In genomic region chr5:66145737-66146136, GRCh38 we compare ENCODE assay signal across 8 cellular contexts. TPM values are rescaled to one million over a fixed set of nuclear protein-coding genes. Genes with fewer than 3 reads are reported as not detected.
DNase-seq lines count a peak whose midpoint lies in the region; TF ChIP-seq lines count a peak whose summit lies in the region.

No MANE protein-coding gene starts in this region.

- H3K9me3 Mint-ChIP-seq in activated CD4-positive, alpha-beta T cell treated with anti-CD3 and anti-CD28 coated beads, Interleukin-2, amount 10 ng/mL, durations not matched to agents 7 days and 5 days = peaks cover 3% of the 10 kb centered on the region
- H3K9me3 Mint-ChIP-seq in activated T-helper 2 cell treated with anti-CD3 and anti-CD28 coated beads, Interferon-gamma antibody, Interleukin-2, Interleukin-4, amounts not matched to agents 10 μg/mL and 5 μg/mL and 100 μg/mL, durations not matched to agents 14 hours and 24 hours and 36 hours = no peaks in the 10 kb centered on the region
- H3K9me3 Mint-ChIP-seq in immature natural killer cell = no peaks in the 10 kb centered on the region

- H3K27ac ChIP-seq in suprapubic skin = peak overlapping the region; percentile 99

- POLR2A ChIA-PET in activated CD4-positive, alpha-beta T cell treated with anti-CD3 and anti-CD28 coated beads, Interleukin-2, amount 10 ng/mL, durations not matched to agents 7 days and 5 days (lab: Charles Lee) = no interaction called here

- peak overlapping the region; percentile 78 for H3K4me3 ChIP-seq in suprapubic skin

- 16% methylated on average over 8 of the region's 8 CpGs for WGBS in suprapubic skin

- DNase-seq in activated CD4-positive, alpha-beta T cell treated with anti-CD3 and anti-CD28 coated beads, Interleukin-2, amount 10 ng/mL, durations not matched to agents 7 days and 5 days = no peak
- no peak for DNase-seq in activated CD4-positive, alpha-beta T cell treated with anti-CD3 and anti-CD28 coated beads for 4 hours
- DNase-seq in activated T-helper 2 cell treated with anti-CD3 and anti-CD28 coated beads, Interferon-gamma antibody, Interleukin-2, Interleukin-4, amounts not matched to agents 10 μg/mL and 5 μg/mL and 100 μg/mL, durations not matched to agents 14 hours and 24 hours and 36 hours (ENCODE audit: low spot score) = no peak
- no peak for DNase-seq in immature natural killer cell
- no peak for DNase-seq in suprapubic skin (ENCODE audit: low spot score in 2 of 2)
- no peak for DNase-seq in SK-N-DZ (ENCODE audit: low spot score)
- DNase-seq in central memory CD4-positive, alpha-beta T cell = no peak
- DNase-seq in stimulated activated CD4-positive, alpha-beta T cell treated with anti-CD3 and anti-CD28 coated beads, Interleukin-4, amount 100 ng/mL, for 4 hours = no peak

- TF ChIP-seq POLR2A in suprapubic skin (IDR thresholded peaks at IDR 0.05) = no peak

- H3K27me3 ChIP-seq in suprapubic skin = no peaks in the 10 kb centered on the region

- no peaks in the 10 kb centered on the region for H3K36me3 ChIP-seq in suprapubic skin

- H3K4me1 Mint-ChIP-seq in activated CD4-positive, alpha-beta T cell treated with anti-CD3 and anti-CD28 coated beads, Interleukin-2, amount 10 ng/mL, durations not matched to agents 7 days and 5 days = peaks cover 47% of the 10 kb centered on the region
- peaks cover 45% of the 10 kb centered on the region for H3K4me1 Mint-ChIP-seq in activated T-helper 2 cell treated with anti-CD3 and anti-CD28 coated beads, Interferon-gamma antibody, Interleukin-2, Interleukin-4, amounts not matched to agents 10 μg/mL and 5 μg/mL and 100 μg/mL, durations not matched to agents 14 hours and 24 hours and 36 hours (ENCODE audit: low read depth)
- H3K4me1 Mint-ChIP-seq in immature natural killer cell = peaks cover 41 to 66% of the 10 kb centered on the region in 2 donors

- no peaks in the 10 kb centered on the region for H3K9me3 ChIP-seq in suprapubic skin

- H3K4me1 ChIP-seq in suprapubic skin = peaks cover 38% of the 10 kb centered on the region

- no peak for TF ChIP-seq EP300 in suprapubic skin (IDR thresholded peaks at IDR 0.05)

- intact Hi-C loops in activated T-helper 2 cell treated with anti-CD3 and anti-CD28 coated beads, Interferon-gamma antibody, Interleukin-2, Interleukin-4, amounts not matched to agents 10 μg/mL and 5 μg/mL and 100 μg/mL, durations not matched to agents 14 hours and 24 hours and 36 hours (cut with micrococcal nuclease) = loop anchor here (2.0 to 10.0 kb wide), 4 partner anchors 23 to 679 kb away; partner anchors contain the start of genes SHLD3, TRAPPC13 and TRIM23

- peaks cover 27% of the 10 kb centered on the region for H3K36me3 Mint-ChIP-seq in activated CD4-positive, alpha-beta T cell treated with anti-CD3 and anti-CD28 coated beads, Interleukin-2, amount 10 ng/mL, durations not matched to agents 7 days and 5 days (ENCODE audit: low read depth)
- peaks cover 24% of the 10 kb centered on the region for H3K36me3 Mint-ChIP-seq in activated T-helper 2 cell treated with anti-CD3 and anti-CD28 coated beads, Interferon-gamma antibody, Interleukin-2, Interleukin-4, amounts not matched to agents 10 μg/mL and 5 μg/mL and 100 μg/mL, durations not matched to agents 14 hours and 24 hours and 36 hours (ENCODE audit: low read depth)
- H3K36me3 Mint-ChIP-seq in immature natural killer cell = peaks cover 0 to 5% (median 0%) of the 10 kb centered on the region in 3 donors

- H3K4me3 Mint-ChIP-seq in activated CD4-positive, alpha-beta T cell treated with anti-CD3 and anti-CD28 coated beads, Interleukin-2, amount 10 ng/mL, durations not matched to agents 7 days and 5 days = peak overlapping the region; percentile 96
- peak overlapping the region; percentile 92 for H3K4me3 Mint-ChIP-seq in activated T-helper 2 cell treated with anti-CD3 and anti-CD28 coated beads, Interferon-gamma antibody, Interleukin-2, Interleukin-4, amounts not matched to agents 10 μg/mL and 5 μg/mL and 100 μg/mL, durations not matched to agents 14 hours and 24 hours and 36 hours (ENCODE audit: low read depth)
- H3K4me3 Mint-ChIP-seq in immature natural killer cell = peak overlapping the region; percentile 98 to 100 (median 99)

- H3K27me3 Mint-ChIP-seq in activated CD4-positive, alpha-beta T cell treated with anti-CD3 and anti-CD28 coated beads, Interleukin-2, amount 10 ng/mL, durations not matched to agents 7 days and 5 days = no peaks in the 10 kb centered on the region
- no peaks in the 10 kb centered on the region for H3K27me3 Mint-ChIP-seq in activated T-helper 2 cell treated with anti-CD3 and anti-CD28 coated beads, Interferon-gamma antibody, Interleukin-2, Interleukin-4, amounts not matched to agents 10 μg/mL and 5 μg/mL and 100 μg/mL, durations not matched to agents 14 hours and 24 hours and 36 hours (ENCODE audit: low read depth)
- peaks cover 9 to 15% (median 15%) of the 10 kb centered on the region in 3 donors for H3K27me3 Mint-ChIP-seq in immature natural killer cell (ENCODE audit: low read depth in 3 of 3)

- no peak for TF ChIP-seq CTCF in suprapubic skin (IDR thresholded peaks at IDR 0.05)

- H3K27ac Mint-ChIP-seq in activated CD4-positive, alpha-beta T cell treated with anti-CD3 and anti-CD28 coated beads, Interleukin-2, amount 10 ng/mL, durations not matched to agents 7 days and 5 days = peak overlapping the region; percentile 100
- H3K27ac Mint-ChIP-seq in activated T-helper 2 cell treated with anti-CD3 and anti-CD28 coated beads, Interferon-gamma antibody, Interleukin-2, Interleukin-4, amounts not matched to agents 10 μg/mL and 5 μg/mL and 100 μg/mL, durations not matched to agents 14 hours and 24 hours and 36 hours = peak overlapping the region; percentile 89
- H3K27ac Mint-ChIP-seq in immature natural killer cell = peak overlapping the region; percentile 99 to 100 (median 100)

- CTCF ChIA-PET in activated CD4-positive, alpha-beta T cell treated with anti-CD3 and anti-CD28 coated beads, Interleukin-2, amount 10 ng/mL, durations not matched to agents 7 days and 5 days (lab: Charles Lee) = no interaction called here

RNA-seq across cellular contexts. Expression of gene SREK1, which starts 1.6 kb away (rescaled TPM):
- 10 to 100 TPM; 66.0 to 70.9 TPM for total RNA-seq in activated CD4-positive, alpha-beta T cell treated with anti-CD3 and anti-CD28 coated beads, Interleukin-2, amount 10 ng/mL, durations not matched to agents 7 days and 5 days
- 67.8 and 69.9 TPM in 2 replicates for total RNA-seq in activated T-helper 2 cell treated with anti-CD3 and anti-CD28 coated beads, Interferon-gamma antibody, Interleukin-2, Interleukin-4, amounts not matched to agents 10 μg/mL and 5 μg/mL and 100 μg/mL, durations not matched to agents 14 hours and 24 hours and 36 hours
- polyA plus RNA-seq in immature natural killer cell = 10 to 100 TPM; 13.1 to 27.4 (median 15.3) TPM
- total RNA-seq in suprapubic skin = 100 to 1,000 TPM in 1 of 4 donors, 10 to 100 TPM in 3; 63.1 to 182 (median 67.8) TPM
- polyA plus RNA-seq in SK-N-DZ (2014; cell fraction: cytosol; rRNA removed) = 23.9 and 26.9 TPM in 2 replicates
- polyA plus RNA-seq in SK-N-DZ (2014; cell fraction: nucleus; rRNA removed) = 112 and 136 TPM in 2 replicates
